In genomic region chr3:194270627-194271458, GRCh38 we compare ENCODE assay signal across 10 cellular contexts.
DNase-seq lines count a peak whose midpoint lies in the region; ATAC-seq and TF ChIP-seq lines count a peak whose summit lies in the region.
"Had no signal": no experiment of that assay in that cellular context is flagged by ENCODE, and none has a peak within 500 bp of the region (broad histone marks: within the 10 kb centered on the region; RNA-seq: fewer than 3 reads in every experiment).

No MANE protein-coding gene starts in this region.

- TF ChIP-seq CTCF in dorsolateral prefrontal cortex (IDR thresholded peaks at IDR 0.05 in 54 of 56, conservative IDR thresholded peaks at IDR 0.05 in 2 of 56; ENCODE audit: low read depth in 1 of 56, partially characterized antibody in 56 of 56), result peak in 8 of 56 donors; percentile 1 to 31 (median 14)
- no peak for TF ChIP-seq CTCF in lower lobe of right lung (IDR thresholded peaks at IDR 0.05)
- no peak for TF ChIP-seq CTCF in suprapubic skin (IDR thresholded peaks at IDR 0.05)

- H3K9me3 ChIP-seq in lower lobe of right lung (no peaks in the 10 kb centered on the region), suprapubic skin (no peaks in the 10 kb centered on the region)

- 55% methylated on average over 8 of the region's 18 CpGs for WGBS in suprapubic skin

- no peak for TF ChIP-seq POLR2A in suprapubic skin (IDR thresholded peaks at IDR 0.05)

- peak overlapping the region; percentile 65 to 98 (median 93) for H3K27ac ChIP-seq in dorsolateral prefrontal cortex
- peak overlapping the region; percentile 75 for H3K27ac ChIP-seq in lower lobe of right lung
- peak overlapping the region; percentile 85 for H3K27ac ChIP-seq in suprapubic skin

- intact Hi-C loops in dorsolateral prefrontal cortex (cut with DNase I) (loop anchor here (2.0 to 5.0 kb wide), 3 partner anchors 41 to 130 kb away; no protein-coding TSS in a partner anchor), lower lobe of right lung (cut with DNase I) (no loop called here)

- H3K4me3 ChIP-seq in dorsolateral prefrontal cortex, result peak overlapping the region in 8 of 59 donors; percentile 0 to 32 (median 18)
- no peak overlapping the region for H3K4me3 ChIP-seq in lower lobe of right lung
- H3K4me3 ChIP-seq in suprapubic skin, result no peak overlapping the region

- ATAC-seq in lower lobe of right lung (peak; percentile 68 to 70), GM21447 (IDR thresholded peaks at IDR 0.05; ENCODE audit: unreplicated experiment) (no peak), HG02623 (IDR thresholded peaks at IDR 0.05; ENCODE audit: unreplicated experiment) (no peak)

- H3K36me3 ChIP-seq in lower lobe of right lung (no peaks in the 10 kb centered on the region), suprapubic skin (no peaks in the 10 kb centered on the region)

- DNase-seq in M059J (ENCODE audit: low read depth) (peak; percentile 99), dorsolateral prefrontal cortex (peak; percentile 44 to 97 (median 94)), lower lobe of right lung (peak; percentile 76), suprapubic skin (ENCODE audit: low spot score in 2 of 2) (peak; percentile 90 to 94), T-helper 2 cell (no peak), NCI-H1694 (lab: John Stamatoyannopoulos, UW) (no peak)
- DNase-seq: central memory CD4-positive, alpha-beta T cell; NCI-H2029 had no signal

- peak; percentile 57 for TF ChIP-seq EP300 in suprapubic skin (IDR thresholded peaks at IDR 0.05)

- H3K4me1 ChIP-seq in lower lobe of right lung, result peaks cover 55% of the 10 kb centered on the region
- peaks cover 78% of the 10 kb centered on the region for H3K4me1 ChIP-seq in suprapubic skin

- H3K27me3 ChIP-seq in dorsolateral prefrontal cortex, result no peaks in the 10 kb centered on the region
- no peaks in the 10 kb centered on the region for H3K27me3 ChIP-seq in lower lobe of right lung (ENCODE audit: low read depth)
- no peaks in the 10 kb centered on the region for H3K27me3 ChIP-seq in suprapubic skin

Comparison
In these comparisons a context has a peak if more than half of its experiments do, and no peak if none do; other contexts are left out.
1. DNase-seq: peak in M059J (single experiment), dorsolateral prefrontal cortex (10 of 10), lower lobe of right lung (single experiment) and suprapubic skin (2 of 2); none in T-helper 2 cell (0 of 5) and NCI-H1694 (single experiment).
2. ATAC-seq: peak in lower lobe of right lung (2 of 2); none in GM21447 (single experiment) and HG02623 (single experiment).
3. Peak in every context shown above with its lines, with median percentiles within 50 percentile points of each other: H3K27ac ChIP-seq.